In genomic region chr2:54881759-54882158, GRCh38 we compare ENCODE assay signal across 19 cellular contexts.
DNase-seq lines count a peak whose midpoint lies in the region; ATAC-seq, FAIRE-seq and TF ChIP-seq lines count a peak whose summit lies in the region.
"Had no signal": no experiment of that assay in that cellular context is flagged by ENCODE, and none has a peak within 500 bp of the region (broad histone marks: within the 10 kb centered on the region; RNA-seq: fewer than 3 reads in every experiment).

No MANE protein-coding gene starts in this region.

- no peaks in the 10 kb centered on the region for H3K27me3 ChIP-seq in astrocyte (ENCODE audit: insufficient read depth, low read length)
- H3K27me3 ChIP-seq in Karpas-422 (ENCODE audit: low read length) = no peaks in the 10 kb centered on the region
- H3K27me3 ChIP-seq: neural progenitor cell, testis, uterus had no signal

- H3K4me2 ChIP-seq in astrocyte (ENCODE audit: low read length) (no peak overlapping the region), Karpas-422 (ENCODE audit: low read depth, low read length, poor library complexity, severe bottlenecking) (no peak overlapping the region)
- H3K4me2 ChIP-seq: neural progenitor cell had no signal

- H3K36me3 ChIP-seq in astrocyte (ENCODE audit: insufficient read depth, low read length) (no peaks in the 10 kb centered on the region), Karpas-422 (ENCODE audit: insufficient read depth, low read length) (peaks cover 46% of the 10 kb centered on the region; the same call in 1 of the 2 replicates)
- H3K36me3 ChIP-seq: lower lobe of right lung, neural progenitor cell, uterus had no signal

- no peaks in the 10 kb centered on the region for H3K9me3 Mint-ChIP-seq in activated T-cell treated with anti-CD3 and anti-CD28 coated beads, Interleukin-2, amount 50 U/mL, for 72 hours
- no peaks in the 10 kb centered on the region for H3K9me3 Mint-ChIP-seq in astrocyte (ENCODE audit: unreplicated experiment)
- no peaks in the 10 kb centered on the region for H3K9me3 Mint-ChIP-seq in stimulated activated naive B cell treated with anti-CD40 and anti-IgM and Interleukin-4, amounts not matched to agents 10 μg/mL and 1 μg/mL and 100 μg/mL, for 72 hours
- H3K9me3 Mint-ChIP-seq: neural progenitor cell had no signal

- no peak overlapping the region for H3K27ac ChIP-seq in astrocyte (ENCODE audit: low read depth, low read length)
- H3K27ac ChIP-seq in Karpas-422 (ENCODE audit: low read length) = no peak overlapping the region
- H3K27ac ChIP-seq: lower lobe of right lung, neural progenitor cell, SK-N-MC, testis, uterus had no signal

- H4K20me1 ChIP-seq in astrocyte (ENCODE audit: insufficient read depth, low read length) (no peaks in the 10 kb centered on the region), Karpas-422 (ENCODE audit: insufficient read depth, low read depth, low read length) (no peaks in the 10 kb centered on the region)

- no peak overlapping the region for H3K27ac Mint-ChIP-seq in activated T-cell treated with anti-CD3 and anti-CD28 coated beads, Interleukin-2, amount 50 U/mL, for 72 hours
- no peak overlapping the region for H3K27ac Mint-ChIP-seq in astrocyte (ENCODE audit: unreplicated experiment)
- H3K27ac Mint-ChIP-seq in stimulated activated naive B cell treated with anti-CD40 and anti-IgM and Interleukin-4, amounts not matched to agents 10 μg/mL and 1 μg/mL and 100 μg/mL, for 72 hours = no peak overlapping the region
- H3K27ac Mint-ChIP-seq: neural progenitor cell, progenitor cell of endocrine pancreas had no signal

- FAIRE-seq in astrocyte (lab: Jason Lieb, UNC) = no peak
- FAIRE-seq: endothelial cell of umbilical vein, GM19239, kidney had no signal

- no peaks in the 10 kb centered on the region for H3K4me1 Mint-ChIP-seq in activated T-cell treated with anti-CD3 and anti-CD28 coated beads, Interleukin-2, amount 50 U/mL, for 72 hours (ENCODE audit: low read depth)
- H3K4me1 Mint-ChIP-seq in astrocyte (ENCODE audit: low read depth, unreplicated experiment) = no peaks in the 10 kb centered on the region
- no peaks in the 10 kb centered on the region for H3K4me1 Mint-ChIP-seq in stimulated activated naive B cell treated with anti-CD40 and anti-IgM and Interleukin-4, amounts not matched to agents 10 μg/mL and 1 μg/mL and 100 μg/mL, for 72 hours

- H3K27me3 Mint-ChIP-seq in activated T-cell treated with anti-CD3 and anti-CD28 coated beads, Interleukin-2, amount 50 U/mL, for 72 hours (ENCODE audit: low read depth) = peaks cover 6% of the 10 kb centered on the region
- H3K27me3 Mint-ChIP-seq in astrocyte (ENCODE audit: low read depth, unreplicated experiment) = no peaks in the 10 kb centered on the region
- H3K27me3 Mint-ChIP-seq in stimulated activated naive B cell treated with anti-CD40 and anti-IgM and Interleukin-4, amounts not matched to agents 10 μg/mL and 1 μg/mL and 100 μg/mL, for 72 hours = peaks cover 0 to 5% of the 10 kb centered on the region in 2 donors
- H3K27me3 Mint-ChIP-seq: progenitor cell of endocrine pancreas had no signal

- H2AFZ ChIP-seq in astrocyte (ENCODE audit: low read depth, low read length) (peak overlapping the region; percentile 53), Karpas-422 (ENCODE audit: low read length) (no peak overlapping the region)
- H2AFZ ChIP-seq: neural progenitor cell had no signal

- H3K4me1 ChIP-seq in astrocyte (ENCODE audit: insufficient read depth, low read length) = no peaks in the 10 kb centered on the region
- H3K4me1 ChIP-seq in Karpas-422 (ENCODE audit: low read length) = no peaks in the 10 kb centered on the region
- H3K4me1 ChIP-seq: lower lobe of right lung, neural progenitor cell, testis, uterus had no signal

- no peak overlapping the region for H3K4me3 Mint-ChIP-seq in activated T-cell treated with anti-CD3 and anti-CD28 coated beads, Interleukin-2, amount 50 U/mL, for 72 hours
- no peak overlapping the region for H3K4me3 Mint-ChIP-seq in astrocyte (ENCODE audit: unreplicated experiment)
- no peak overlapping the region for H3K4me3 Mint-ChIP-seq in stimulated activated naive B cell treated with anti-CD40 and anti-IgM and Interleukin-4, amounts not matched to agents 10 μg/mL and 1 μg/mL and 100 μg/mL, for 72 hours
- H3K4me3 Mint-ChIP-seq: neural progenitor cell had no signal

- H3K9me3 ChIP-seq in astrocyte (ENCODE audit: insufficient read depth, low read depth, low read length) (no peaks in the 10 kb centered on the region), Karpas-422 (ENCODE audit: low read length) (no peaks in the 10 kb centered on the region)
- H3K9me3 ChIP-seq: lower lobe of right lung, testis, uterus had no signal

- no peaks in the 10 kb centered on the region for H3K36me3 Mint-ChIP-seq in activated T-cell treated with anti-CD3 and anti-CD28 coated beads, Interleukin-2, amount 50 U/mL, for 72 hours (ENCODE audit: insufficient read depth in 2 of 2)
- H3K36me3 Mint-ChIP-seq in astrocyte (ENCODE audit: low read depth, unreplicated experiment) = no peaks in the 10 kb centered on the region
- H3K36me3 Mint-ChIP-seq in stimulated activated naive B cell treated with anti-CD40 and anti-IgM and Interleukin-4, amounts not matched to agents 10 μg/mL and 1 μg/mL and 100 μg/mL, for 72 hours = peaks cover 0 to 2% of the 10 kb centered on the region in 2 donors
- H3K36me3 Mint-ChIP-seq: neural progenitor cell had no signal

- ATAC-seq in activated T-cell treated with anti-CD3 and anti-CD28 coated beads, Interleukin-2, amount 50 U/mL, for 72 hours (replicated peaks in 1 of 2) = peak; percentile 57 to 71
- ATAC-seq in stimulated activated naive B cell treated with anti-CD40 and anti-IgM and Interleukin-4, amounts not matched to agents 10 μg/mL and 1 μg/mL and 100 μg/mL, for 72 hours (replicated peaks) = peak; percentile 31 to 43
- ATAC-seq: lower lobe of right lung had no signal

- H3K9ac ChIP-seq in astrocyte (ENCODE audit: low read length) (no peak overlapping the region), Karpas-422 (ENCODE audit: low read length) (no peak overlapping the region)
- H3K9ac ChIP-seq: neural progenitor cell had no signal

- H3K79me2 ChIP-seq in astrocyte (ENCODE audit: insufficient read depth, low read length) (no peaks in the 10 kb centered on the region), Karpas-422 (ENCODE audit: low read length) (no peaks in the 10 kb centered on the region)

- no peak overlapping the region for H3K4me3 ChIP-seq in astrocyte (ENCODE audit: insufficient read depth, low read depth, low read length)
- no peak overlapping the region for H3K4me3 ChIP-seq in Karpas-422 (ENCODE audit: low read length)
- H3K4me3 ChIP-seq: lower lobe of right lung, neural progenitor cell, SK-N-MC, testis, uterus had no signal

- H3K9me2 ChIP-seq in Karpas-422 (replicated peaks; ENCODE audit: insufficient read depth, low read length) = no peaks in the 10 kb centered on the region

- DNase-seq in activated T-cell treated with anti-CD3 and anti-CD28 coated beads, Interleukin-2, amount 50 U/mL, for 72 hours = peak in 1 of 2 donors; percentile 16
- no peak for DNase-seq in activated T-cell treated with anti-CD3 and anti-CD28 coated beads, Interleukin-2, amount 50 U/mL, for 48 hours
- DNase-seq in LHCN-M2 (ENCODE audit: low read depth) (peak; percentile 74), astrocyte (ENCODE audit: low read depth) (no peak), Karpas-422 (no peak)
- no peak for DNase-seq in stimulated activated naive B cell treated with anti-CD40 and anti-IgM and Interleukin-4, amounts not matched to agents 10 μg/mL and 1 μg/mL and 100 μg/mL, for 72 hours
- no peak for DNase-seq in activated CD4-positive, CD25-positive, alpha-beta regulatory T cell (lab: John Stamatoyannopoulos, UW)
- DNase-seq: activated CD4-positive, alpha-beta T cell treated with anti-CD3 and anti-CD28 coated beads, Interleukin-2, amount 50 U/mL, for 4 hours; activated effector memory CD4-positive, alpha-beta T cell treated with anti-CD3 and anti-CD28 coated beads, Interleukin-2, amount 50 U/mL, for 16 hours; kidney; lower lobe of right lung; NCI-H1417 treated with DMSO at 0.1 percent for 48 hours; testis; uterus had no signal

- TF ChIP-seq CTCF in astrocyte (IDR thresholded peaks at IDR 0.05; ENCODE audit: insufficient read depth, low read depth, low read length) = no peak
